10 cellular contexts compared by ENCODE assay signal in the genomic region with DNA sequence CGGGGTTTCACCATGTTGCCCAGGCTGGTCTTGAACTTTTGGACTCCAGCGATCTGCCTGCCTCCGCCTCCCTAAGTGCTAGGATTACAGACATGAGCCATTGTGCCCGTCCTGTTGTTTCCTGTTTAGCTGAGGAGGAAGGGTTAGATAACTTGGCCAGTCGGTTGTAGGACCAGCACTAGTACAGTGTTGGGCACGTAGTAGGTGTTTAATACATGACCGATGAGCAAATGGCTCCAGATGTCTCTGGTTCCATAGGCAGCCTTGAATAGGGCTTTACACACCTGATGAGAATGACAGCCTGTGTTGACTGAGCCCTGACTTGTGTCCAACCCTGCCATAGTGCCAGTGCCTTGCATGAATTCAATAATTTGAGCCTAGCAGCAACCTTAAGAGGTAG. TPM values are rescaled to one million over a fixed set of nuclear protein-coding genes. Genes with fewer than 3 reads are reported as not detected.
A peak's percentile ranks its signal among the peaks of the same experiment; 100 is the strongest.
DNase-seq lines count a peak whose midpoint lies in the region; TF ChIP-seq lines count a peak whose summit lies in the region.
"Had no signal": no experiment of that assay in that cellular context is flagged by ENCODE, and none has a peak within 500 bp of the region (broad histone marks: within the 10 kb centered on the region; RNA-seq: fewer than 3 reads in every experiment).

No MANE protein-coding gene starts in this region.

- peaks cover 9% of the 10 kb centered on the region for H3K79me1 ChIP-seq in mesenchymal stem cell (replicated peaks; ENCODE audit: low read length, poor library complexity, severe bottlenecking)

- H2AK5ac ChIP-seq in mesenchymal stem cell (ENCODE audit: low read length, severe bottlenecking): no peak overlapping the region

- H3K27ac ChIP-seq in 22Rv1: peak overlapping the region; percentile 18; the same call in 1 of the 2 replicates
- no peak overlapping the region for H3K27ac ChIP-seq in GM23248
- no peak overlapping the region for H3K27ac ChIP-seq in mesenchymal stem cell (ENCODE audit: low read length, poor library complexity, severe bottlenecking)

- no peak overlapping the region for H3K14ac ChIP-seq in mesenchymal stem cell (ENCODE audit: low read length in 2 of 2)

- TF ChIP-seq CTCF in 22Rv1 (IDR thresholded peaks at IDR 0.05): no peak

- peaks cover 37% of the 10 kb centered on the region for H3K4me1 Mint-ChIP-seq in activated naive CD8-positive, alpha-beta T cell treated with anti-CD3 and anti-CD28 coated beads for 36 hours

- peak overlapping the region; percentile 94 for H3K4me2 ChIP-seq in GM23248 (ENCODE audit: unreplicated experiment)
- H3K4me2 ChIP-seq in mesenchymal stem cell (ENCODE audit: low read length, poor library complexity, severe bottlenecking): no peak overlapping the region

- no peak for DNase-seq in GM23248
- DNase-seq in activated naive CD8-positive, alpha-beta T cell treated with anti-CD3 and anti-CD28 coated beads for 36 hours: no peak
- DNase-seq in mesenchymal stem cell: no peak
- DNase-seq in stimulated activated CD8-positive, alpha-beta memory T cell treated with anti-CD3 and anti-CD28 coated beads, Interleukin-4, amount 100 ng/mL, for 48 hours: no peak
- DNase-seq in retina: no peak
- no peak for DNase-seq in KBM-7
- DNase-seq in activated CD4-positive, alpha-beta T cell treated with anti-CD3 and anti-CD28 coated beads, Interleukin-2, amount 50 U/mL, for 4 hours: no peak
- DNase-seq: Caco-2, T-helper 9 cell had no signal

- H3F3A ChIP-seq in GM23248 (ENCODE audit: insufficient read depth): peaks cover 27% of the 10 kb centered on the region

- H3K4ac ChIP-seq in mesenchymal stem cell (ENCODE audit: low read depth in 1 of 2, low read length in 2 of 2): no peak overlapping the region

- H3K36me3 ChIP-seq in GM23248 (ENCODE audit: low read depth) (no peaks in the 10 kb centered on the region), mesenchymal stem cell (ENCODE audit: control insufficient read depth in 1 of 2, insufficient read depth in 2 of 2, low read depth in 1 of 2, low read length in 2 of 2) (peaks cover 15 to 22% of the 10 kb centered on the region in 2 experiments)

- H3K27ac Mint-ChIP-seq in activated naive CD8-positive, alpha-beta T cell treated with anti-CD3 and anti-CD28 coated beads for 36 hours: no peak overlapping the region

- no peak overlapping the region for H3K18ac ChIP-seq in mesenchymal stem cell (ENCODE audit: low read depth in 1 of 2, low read length in 2 of 2)

- no peak overlapping the region for H2BK15ac ChIP-seq in mesenchymal stem cell (ENCODE audit: low read depth, poor library complexity, severe bottlenecking)

- H3K4me1 ChIP-seq in GM23248 (ENCODE audit: insufficient read depth) (peaks cover 26% of the 10 kb centered on the region), mesenchymal stem cell (ENCODE audit: control insufficient read depth, insufficient read depth, low read depth, low read length) (peaks cover 15% of the 10 kb centered on the region)

- H4K91ac ChIP-seq in mesenchymal stem cell (ENCODE audit: low read length): no peak overlapping the region

- no peak overlapping the region for H3K9ac ChIP-seq in GM23248
- H3K9ac ChIP-seq in mesenchymal stem cell (ENCODE audit: low read length): peak overlapping the region; percentile 97

- H3K9me3 Mint-ChIP-seq in activated naive CD8-positive, alpha-beta T cell treated with anti-CD3 and anti-CD28 coated beads for 36 hours: no peaks in the 10 kb centered on the region

- no peak overlapping the region for H4K8ac ChIP-seq in mesenchymal stem cell (ENCODE audit: low read length)

- in situ Hi-C loops in GM23248 (cut with MboI) (no loop called here), KBM-7 (cut with MboI; ENCODE audit: low pct_unique_long_range_greater_than_20kb, low sequenced_read_pairs) (no loop called here)

- H4K20me1 ChIP-seq in GM23248 (ENCODE audit: insufficient read depth): peaks cover 3% of the 10 kb centered on the region; the same call in 1 of the 2 replicates

- H3K9me2 ChIP-seq in GM23248 (ENCODE audit: insufficient read depth): no peaks in the 10 kb centered on the region

- H3K9me3 ChIP-seq in GM23248 (ENCODE audit: low read depth) (no peaks in the 10 kb centered on the region), mesenchymal stem cell (ENCODE audit: control insufficient read depth, low read length) (no peaks in the 10 kb centered on the region)
- H3K9me3 ChIP-seq: Caco-2 had no signal

- 77 to 80% methylated on average over 7 of the region's 7 CpGs for WGBS in GM23248 (ENCODE audit: low coverage in 1 of 2, low lambda C conversion rate in 2 of 2, missing lambda C conversion rate in 2 of 2), 2 experiments
- 91% methylated on average over 7 of the region's 7 CpGs for WGBS in mesenchymal stem cell

- H2BK5ac ChIP-seq in mesenchymal stem cell (ENCODE audit: low read depth, low read length, poor library complexity, severe bottlenecking): no peak overlapping the region

- H2BK12ac ChIP-seq in mesenchymal stem cell (ENCODE audit: low read length in 2 of 2): no peak overlapping the region

- H2BK120ac ChIP-seq in mesenchymal stem cell (ENCODE audit: low read depth, low read length): no peak overlapping the region

- peak overlapping the region; percentile 97; the same call in 1 of the 2 replicates for H3K4me3 ChIP-seq in GM23248
- peak overlapping the region in 1 of 2 experiments; percentile 97 for H3K4me3 ChIP-seq in mesenchymal stem cell (ENCODE audit: insufficient read depth in 1 of 2, low read depth in 1 of 2, low read length in 2 of 2)

- H3K79me2 ChIP-seq in GM23248 (ENCODE audit: insufficient read depth): peaks cover 91% of the 10 kb centered on the region

- H3K27me3 ChIP-seq in GM23248 (replicated peaks; ENCODE audit: insufficient read depth): no peaks in the 10 kb centered on the region
- H3K27me3 ChIP-seq in mesenchymal stem cell (ENCODE audit: control insufficient read depth in 1 of 2, insufficient read depth in 1 of 2, low read length in 2 of 2): no peaks in the 10 kb centered on the region

- H3K27me3 Mint-ChIP-seq in activated naive CD8-positive, alpha-beta T cell treated with anti-CD3 and anti-CD28 coated beads for 36 hours: no peaks in the 10 kb centered on the region

- peaks cover 32% of the 10 kb centered on the region for H3K36me3 Mint-ChIP-seq in activated naive CD8-positive, alpha-beta T cell treated with anti-CD3 and anti-CD28 coated beads for 36 hours

- H2AFZ ChIP-seq in GM23248 (no peak overlapping the region), mesenchymal stem cell (ENCODE audit: low read depth, low read length) (no peak overlapping the region)

- peak overlapping the region; percentile 33 for H3K4me3 Mint-ChIP-seq in activated naive CD8-positive, alpha-beta T cell treated with anti-CD3 and anti-CD28 coated beads for 36 hours

- no peak overlapping the region for H3K23ac ChIP-seq in mesenchymal stem cell (ENCODE audit: low read length in 2 of 2)

RNA-seq across cellular contexts. Expression of gene EHMT1, which starts 1.8 kb away (rescaled TPM):
- total RNA-seq in GM23248 (2014; rRNA removed; shearing (Covaris generic)): 26.8 and 43.6 TPM in 2 replicates
- polyA plus RNA-seq in GM23248 (2016; fragmentation: Nextera tagmentation; extraction: Ambion mirVana): 31.0 and 33.7 TPM in 2 replicates
- total RNA-seq in activated naive CD8-positive, alpha-beta T cell treated with anti-CD3 and anti-CD28 coated beads for 36 hours: 10 to 100 TPM; 65.9 to 66.3 TPM
- polyA plus RNA-seq in mesenchymal stem cell (2013, experiment 1 of 2): 26.1 TPM
- polyA plus RNA-seq in mesenchymal stem cell (2013, experiment 2 of 2): 24.7 TPM

RNA-seq across cellular contexts. Expression of gene ARRDC1, which starts 15.1 kb away (rescaled TPM):
- 26.9 and 37.1 TPM in 2 replicates for total RNA-seq in GM23248 (2014; rRNA removed; shearing (Covaris generic))
- polyA plus RNA-seq in GM23248 (2016; fragmentation: Nextera tagmentation; extraction: Ambion mirVana): 21.0 and 22.0 TPM in 2 replicates
- total RNA-seq in activated naive CD8-positive, alpha-beta T cell treated with anti-CD3 and anti-CD28 coated beads for 36 hours: 10 to 100 TPM; 28.6 to 29.3 TPM
- polyA plus RNA-seq in mesenchymal stem cell (2013, experiment 1 of 2): 18.4 TPM
- 19.8 TPM for polyA plus RNA-seq in mesenchymal stem cell (2013, experiment 2 of 2)

RNA-seq across cellular contexts. Expression of gene ZMYND19, which starts 30.3 kb away (rescaled TPM):
- total RNA-seq in GM23248 (2014; rRNA removed; shearing (Covaris generic)): 29.6 and 35.0 TPM in 2 replicates
- polyA plus RNA-seq in GM23248 (2016; fragmentation: Nextera tagmentation; extraction: Ambion mirVana): 6.1 and 11.6 TPM in 2 replicates
- total RNA-seq in activated naive CD8-positive, alpha-beta T cell treated with anti-CD3 and anti-CD28 coated beads for 36 hours: 10 to 100 TPM; 55.6 to 56.4 TPM
- polyA plus RNA-seq in mesenchymal stem cell (2013, experiment 1 of 2): 13.6 TPM
- 13.2 TPM for polyA plus RNA-seq in mesenchymal stem cell (2013, experiment 2 of 2)

RNA-seq across cellular contexts. Expression of gene DPH7, which starts 41.9 kb away (rescaled TPM):
- 27.0 and 32.6 TPM in 2 replicates for total RNA-seq in GM23248 (2014; rRNA removed; shearing (Covaris generic))
- polyA plus RNA-seq in GM23248 (2016; fragmentation: Nextera tagmentation; extraction: Ambion mirVana): 24.1 and 26.7 TPM in 2 replicates
- 10 to 100 TPM; 31.7 to 33.7 TPM for total RNA-seq in activated naive CD8-positive, alpha-beta T cell treated with anti-CD3 and anti-CD28 coated beads for 36 hours
- polyA plus RNA-seq in mesenchymal stem cell (2013, experiment 1 of 2): 14.4 TPM
- 14.8 TPM for polyA plus RNA-seq in mesenchymal stem cell (2013, experiment 2 of 2)
